Comparison of ENCODE assay signal across 8 cellular contexts in the genomic region with DNA sequence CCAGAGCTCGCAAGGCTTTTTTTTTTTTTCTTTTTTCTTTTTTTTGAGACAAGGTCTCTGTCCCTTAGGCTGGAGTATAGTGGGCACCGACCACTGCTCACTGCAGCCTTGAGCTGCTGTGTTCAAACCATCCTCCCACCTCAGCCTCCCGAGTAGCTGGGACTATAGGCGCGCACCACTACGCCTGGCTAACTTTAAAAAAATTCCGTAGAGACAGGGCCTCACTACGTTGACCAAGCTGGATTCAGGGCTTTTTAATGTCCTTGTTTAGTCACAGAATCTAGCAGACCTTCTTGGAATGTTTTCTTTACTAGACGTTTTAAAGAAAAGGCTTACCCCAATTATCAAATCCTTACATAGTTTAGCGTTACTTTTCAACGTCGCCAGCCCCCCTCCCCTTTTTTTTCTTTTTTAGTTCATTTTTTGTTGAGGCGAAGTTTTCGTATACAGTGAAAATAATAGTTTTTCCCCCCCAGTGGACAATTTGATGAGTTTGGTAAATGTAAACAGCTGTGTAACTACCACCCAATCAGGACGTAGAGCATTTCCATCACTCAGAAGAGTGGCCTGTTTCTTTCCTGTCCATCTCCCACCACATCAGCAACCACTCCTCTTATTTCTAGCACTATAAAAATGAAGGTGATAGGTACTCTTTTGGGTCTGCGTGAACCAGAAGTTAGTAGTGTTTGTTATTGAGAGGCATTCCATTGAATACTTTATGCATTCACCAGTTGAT. TPM values are rescaled to one million over a fixed set of nuclear protein-coding genes. Genes with fewer than 3 reads are reported as not detected.
A peak's percentile ranks its signal among the peaks of the same experiment; 100 is the strongest.
DNase-seq lines count a peak whose midpoint lies in the region; ATAC-seq and TF ChIP-seq lines count a peak whose summit lies in the region.

No MANE protein-coding gene starts in this region.

- DNase-seq in ELR (ENCODE audit: low read depth) = peak; percentile 13
- DNase-seq in adipocyte (ENCODE audit: low read depth) = no peak
- DNase-seq in lung (ENCODE audit: low spot score) = no peak
- DNase-seq in aorta = no peak
- DNase-seq in NCI-H82 (lab: John Stamatoyannopoulos, UW) = no peak

- no peaks in the 10 kb centered on the region for H3K27me3 ChIP-seq in adipocyte (replicated peaks; ENCODE audit: control insufficient read depth, insufficient read depth, low read length)
- no peaks in the 10 kb centered on the region for H3K27me3 ChIP-seq in lung (ENCODE audit: control insufficient read depth, insufficient read depth)
- no peaks in the 10 kb centered on the region for H3K27me3 ChIP-seq in aorta (ENCODE audit: control insufficient read depth in 1 of 2, insufficient read depth in 2 of 2, low read length in 1 of 2)

- H3K4me1 ChIP-seq in adipocyte (ENCODE audit: control insufficient read depth, insufficient read depth, low read length) = peaks cover 18% of the 10 kb centered on the region
- peaks cover 0 to 3% of the 10 kb centered on the region in 2 donors for H3K4me1 ChIP-seq in lung (ENCODE audit: control insufficient read depth in 2 of 2, insufficient read depth in 2 of 2, low read length in 2 of 2)
- no peaks in the 10 kb centered on the region for H3K4me1 ChIP-seq in aorta (ENCODE audit: control insufficient read depth in 1 of 2, insufficient read depth in 2 of 2, low read length in 2 of 2)

- ATAC-seq in HG03025 (IDR thresholded peaks at IDR 0.05; ENCODE audit: low FRiP score, unreplicated experiment) (peak; percentile 29), lung (ENCODE audit: insufficient read depth, low FRiP score) (no peak), aorta (ENCODE audit: low FRiP score) (peak; percentile 61), HG03521 (IDR thresholded peaks at IDR 0.05; ENCODE audit: unreplicated experiment) (no peak), HG03175 (IDR thresholded peaks at IDR 0.05; ENCODE audit: unreplicated experiment) (no peak)

- no peaks in the 10 kb centered on the region for H3K36me3 ChIP-seq in adipocyte (ENCODE audit: control insufficient read depth, insufficient read depth, low read length, severe bottlenecking)
- H3K36me3 ChIP-seq in lung (ENCODE audit: control insufficient read depth in 2 of 2, insufficient read depth in 2 of 2, low read length in 2 of 2) = no peaks in the 10 kb centered on the region
- no peaks in the 10 kb centered on the region for H3K36me3 ChIP-seq in aorta (ENCODE audit: control insufficient read depth in 1 of 2, insufficient read depth in 2 of 2, low read length in 1 of 2)

- H3K9ac ChIP-seq in adipocyte (ENCODE audit: low read length) = peak overlapping the region; percentile 84

- intact Hi-C loops in aorta (cut with DNase I) = no loop called here

- H3K9me3 ChIP-seq in adipocyte (ENCODE audit: control insufficient read depth, low read length) = no peaks in the 10 kb centered on the region
- H3K9me3 ChIP-seq in lung (ENCODE audit: control insufficient read depth in 2 of 2, insufficient read depth in 1 of 2, low read length in 1 of 2) = no peaks in the 10 kb centered on the region
- no peaks in the 10 kb centered on the region for H3K9me3 ChIP-seq in aorta (ENCODE audit: control insufficient read depth, low read length)

- WGBS in lung, 2 donors = 49 to 58% methylated on average over 15 to 16 of the region's 16 CpGs
- 42 to 43% methylated on average over 16 of the region's 16 CpGs for WGBS in aorta, 2 donors

- TF ChIP-seq CTCF in lung (IDR thresholded peaks at IDR 0.05; ENCODE audit: control extremely low read depth, extremely low read depth) = no peak

- H3K27ac ChIP-seq in lung (ENCODE audit: low read depth in 1 of 2, low read length in 1 of 2) (no peak overlapping the region), aorta (ENCODE audit: low read depth in 1 of 2, low read length in 2 of 2) (no peak overlapping the region)

- H3K4me3 ChIP-seq in adipocyte (ENCODE audit: low read length) (peak overlapping the region; percentile 94), lung (peak overlapping the region; percentile 54), aorta (ENCODE audit: low read length in 2 of 2) (peak overlapping the region; percentile 51 to 56)

RNA-seq across cellular contexts. Expression of gene DLGAP5, which starts 0.7 kb away (rescaled TPM):
- total RNA-seq in lung = 1 to 10 TPM in 1 of 2 donors, under 1 TPM in 1; 0.34 to 5.0 TPM
- under 1 TPM; 0.37 to 0.89 TPM for polyA plus RNA-seq in lung
- under 1 TPM in 1 of 2 donors, not detected in 1; 0.63 TPM for total RNA-seq in aorta
- 1 to 10 TPM in 1 of 2 donors, under 1 TPM in 1; 0.13 to 1.1 TPM for polyA plus RNA-seq in aorta

Comparison
In these comparisons a context has a peak if more than half of its experiments do, and no peak if none do; other contexts are left out.
1. ATAC-seq: peak in HG03025 (single experiment) and aorta (single experiment); none in lung (single experiment), HG03521 (single experiment) and HG03175 (single experiment).
2. Peak in every context shown above with its lines, with median percentiles within 50 percentile points of each other: H3K4me3 ChIP-seq.